In genomic region chr16:87950765-87951549, GRCh38 we compare ENCODE assay signal across 8 cellular contexts. TPM values are rescaled to one million over a fixed set of nuclear protein-coding genes. Genes with fewer than 3 reads are reported as not detected.
DNase-seq lines count a peak whose midpoint lies in the region; ATAC-seq, FAIRE-seq and TF ChIP-seq lines count a peak whose summit lies in the region.

BANP (plus strand) TSS chr16:87951434; CDS start chr16:87975116, 23,682 bp downstream.

- DNase-seq in NCI-H187 treated with DMSO at 0.1 percent for 48 hours (lab: John Stamatoyannopoulos, UW) (peak; percentile 51), anterior cingulate cortex (lab: John Stamatoyannopoulos, UW) (peak; percentile 91 to 99 (median 97)), right atrium auricular region (ENCODE audit: low spot score) (peak; percentile 98), psoas muscle (peak; percentile 99), urothelium cell line (ENCODE audit: low spot score) (peak; percentile 99)

- H3K36me3 ChIP-seq in right atrium auricular region (no peaks in the 10 kb centered on the region), psoas muscle (ENCODE audit: insufficient read depth in 1 of 2, low read depth in 1 of 2) (peaks cover 0 to 11% of the 10 kb centered on the region in 2 donors)

- WGBS in psoas muscle, 3 donors, result 0 to 1% (median 1%) methylated on average over 47 to 73 of the region's 73 CpGs

- H3K27me3 ChIP-seq in right atrium auricular region (no peaks in the 10 kb centered on the region), psoas muscle (ENCODE audit: insufficient read depth in 3 of 3, low read length in 2 of 3) (no peaks in the 10 kb centered on the region)

- ATAC-seq in GM18502 (IDR thresholded peaks at IDR 0.05; ENCODE audit: poor library complexity, unreplicated experiment) (peak; percentile 83), HG02970 (IDR thresholded peaks at IDR 0.05; ENCODE audit: low FRiP score, unreplicated experiment) (peak; percentile 85), psoas muscle (peak; percentile 94 to 95 (median 94))

- intact Hi-C loops in T-helper 2 cell treated with Interferon-gamma antibody and Interleukin-4, amounts not matched to agents 100 ng/mL and 5 ng/mL, for 36 hours (cut with micrococcal nuclease), result loop anchor here (1.0 to 5.0 kb wide), 7 partner anchors 54 to 831 kb away; partner anchors contain the start of genes KLHDC4, MAP1LC3B, SLC7A5 and ZC3H18
- intact Hi-C loops in psoas muscle (cut with DNase I), result no loop called here

- TF ChIP-seq CTCF in right atrium auricular region (IDR thresholded peaks at IDR 0.05) (peak in 1 of 2 donors; percentile 28), psoas muscle (IDR thresholded peaks at IDR 0.05) (peak; percentile 64)

- peak; percentile 66 for FAIRE-seq in urothelium cell line (lab: Jason Lieb, UNC)

- H3K9me3 ChIP-seq in right atrium auricular region (no peaks in the 10 kb centered on the region), psoas muscle (no peaks in the 10 kb centered on the region)

- H3K27ac ChIP-seq in right atrium auricular region (peak within 1 kb of the TSS; percentile 95 to 99), psoas muscle (peak within 1 kb of the TSS; percentile 99)

- H3K4me1 ChIP-seq in right atrium auricular region, result peaks cover 0 to 45% of the 10 kb centered on the region in 2 donors
- peaks cover 29% of the 10 kb centered on the region for H3K4me1 ChIP-seq in psoas muscle

- peak within 1 kb of the TSS; percentile 83 to 99 for H3K4me3 ChIP-seq in right atrium auricular region
- H3K4me3 ChIP-seq in psoas muscle, result peak within 1 kb of the TSS; percentile 95

RNA-seq across cellular contexts. Expression of gene BANP, which starts in this region (rescaled TPM):
- 45.1 and 50.1 TPM in 2 replicates for total RNA-seq in T-helper 2 cell treated with Interferon-gamma antibody and Interleukin-4, amounts not matched to agents 100 ng/mL and 5 ng/mL, for 36 hours
- 10 to 100 TPM; 10.4 to 14.4 TPM for total RNA-seq in right atrium auricular region
- total RNA-seq in psoas muscle, result 10 to 100 TPM; 11.9 to 15.3 (median 14.7) TPM
- 10 to 100 TPM in 1 of 3 donors, 1 to 10 TPM in 2; 7.7 to 14.2 (median 7.8) TPM for polyA plus RNA-seq in psoas muscle

Comparison
In these comparisons a context has a peak if more than half of its experiments do, and no peak if none do; other contexts are left out.
1. Peak in every context shown above with its lines: DNase-seq, ATAC-seq, H3K4me3 ChIP-seq and H3K27ac ChIP-seq.